ENCODE assay signal across 1 cellular context in genomic region chr6:2237001-2237400, GRCh38.
TF ChIP-seq lines count a peak whose summit lies in the region.

No MANE protein-coding gene starts in this region.

TF ChIP-seq in SK-N-SH, 30 proteins besides CTCF, POLR2A, EP300 and RAD21 (continued from another document):
- TF ChIP-seq NFIC (IDR thresholded peaks at IDR 0.05; ENCODE audit: borderline replicate concordance): peak; percentile 87
- TF ChIP-seq FOXM1 (IDR thresholded peaks at IDR 0.05; ENCODE audit: low read depth): no peak
- peak; percentile 41; the same call in 1 of the 2 replicates for TF ChIP-seq TEAD4 (IDR thresholded peaks at IDR 0.05; ENCODE audit: borderline replicate concordance, insufficient read depth)
